1 cellular context compared by ENCODE assay signal in the genomic region with DNA sequence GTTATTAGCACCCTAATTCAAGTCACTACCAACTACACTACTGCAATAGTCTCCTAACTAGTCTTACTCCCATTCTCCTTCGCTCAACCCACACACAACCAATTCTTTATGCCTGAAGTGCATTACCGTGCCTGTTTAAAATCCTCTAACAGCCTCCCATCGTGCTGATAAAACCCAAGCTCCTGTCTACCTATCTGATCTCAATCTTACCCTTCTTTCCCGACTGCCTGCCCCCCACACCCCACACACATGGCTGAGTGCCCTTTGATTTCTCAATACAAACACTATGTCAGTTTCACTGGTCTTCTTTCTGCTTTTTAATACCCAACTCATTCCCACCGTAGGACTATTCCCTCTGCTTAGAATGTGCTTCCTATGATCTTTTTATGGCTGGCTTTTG.
TF ChIP-seq lines count a peak whose summit lies in the region.

No MANE protein-coding gene starts in this region.

TF ChIP-seq in GM23338, 12 proteins besides CTCF, POLR2A, EP300 and RAD21 (continued from another document):
- TF ChIP-seq ETS1 (IDR thresholded peaks at IDR 0.05), result no peak
